Comparison of ENCODE assay signal across 7 cellular contexts in genomic region chr18:37551846-37552245, GRCh38. TPM values are rescaled to one million over a fixed set of nuclear protein-coding genes. Genes with fewer than 3 reads are reported as not detected.
"Had no signal": no experiment of that assay in that cellular context is flagged by ENCODE, and none has a peak within 500 bp of the region (broad histone marks: within the 10 kb centered on the region; RNA-seq: fewer than 3 reads in every experiment).

No MANE protein-coding gene starts in this region.

- DNase-seq: H9, HCEC 1CT, IMR-90, KG1 had no signal

- ATAC-seq: GM23338, K562 had no signal

- H3K4me3 ChIP-seq: GM23338, K562 had no signal

- H3K4me2 ChIP-seq: GM23338 had no signal

RNA-seq across cellular contexts. Expression of gene CELF4, which starts 13.8 kb away (rescaled TPM):
- total RNA-seq: HT-29, IMR-90 had no signal
